12 cellular contexts compared by ENCODE assay signal in the genomic region with DNA sequence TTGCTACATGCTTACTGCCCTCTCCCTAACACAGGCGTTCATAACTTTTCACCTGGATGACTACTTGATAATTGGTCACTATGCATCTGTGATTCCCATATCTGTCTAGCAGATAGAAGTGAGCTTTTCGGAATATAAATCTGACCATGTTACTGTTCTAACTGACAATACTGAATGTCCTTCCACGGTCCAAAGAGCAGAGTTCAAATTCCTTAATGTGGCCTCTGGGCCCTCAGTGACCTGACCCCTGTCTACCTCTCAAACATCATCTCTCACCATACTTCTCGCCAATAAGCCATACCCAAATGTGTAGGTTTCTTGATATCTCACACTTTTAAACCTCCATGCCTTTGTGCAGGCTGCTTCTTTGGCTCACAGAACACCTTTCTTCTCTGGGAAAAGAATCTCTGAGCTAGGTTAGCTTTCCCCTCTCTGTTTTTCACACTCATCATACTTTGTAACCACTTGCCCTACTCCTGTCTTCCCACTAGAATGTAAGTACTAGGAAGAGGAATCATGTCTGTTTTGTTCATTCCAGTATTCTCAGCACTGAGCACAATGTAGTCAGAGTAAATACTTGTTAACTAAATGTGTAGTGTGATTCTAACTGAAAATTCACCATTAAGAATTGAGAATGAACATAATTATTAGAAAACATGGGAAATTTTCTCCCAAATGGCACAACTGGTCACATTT. TPM values are rescaled to one million over a fixed set of nuclear protein-coding genes. Genes with fewer than 3 reads are reported as not detected.
DNase-seq lines count a peak whose midpoint lies in the region; ATAC-seq and TF ChIP-seq lines count a peak whose summit lies in the region.
"Had no signal": no experiment of that assay in that cellular context is flagged by ENCODE, and none has a peak within 500 bp of the region (broad histone marks: within the 10 kb centered on the region; RNA-seq: fewer than 3 reads in every experiment).

No MANE protein-coding gene starts in this region.

- H4K20me1 ChIP-seq in Karpas-422 (ENCODE audit: insufficient read depth, low read depth, low read length) = no peaks in the 10 kb centered on the region

- peaks cover 8% of the 10 kb centered on the region for H3K27me3 Mint-ChIP-seq in T-helper 2 cell treated with Interferon-gamma antibody and Interleukin-4, amounts not matched to agents 5 μg/mL and 100 μg/mL, for 36 hours (ENCODE audit: low read depth)
- H3K27me3 Mint-ChIP-seq in osteocyte (ENCODE audit: unreplicated experiment) = no peaks in the 10 kb centered on the region
- H3K27me3 Mint-ChIP-seq: stimulated activated memory B cell treated with anti-CD40 and anti-IgM and Interleukin-4, amounts not matched to agents 10 μg/mL and 1 μg/mL and 100 μg/mL, for 72 hours had no signal

- H3K9ac ChIP-seq in Karpas-422 (ENCODE audit: low read length) = no peak overlapping the region

- no peaks in the 10 kb centered on the region for H3K9me3 ChIP-seq in Karpas-422 (ENCODE audit: low read length)

- ATAC-seq in HG02678 (IDR thresholded peaks at IDR 0.05; ENCODE audit: unreplicated experiment) = peak; percentile 23
- ATAC-seq: stimulated activated memory B cell treated with anti-CD40 and anti-IgM and Interleukin-4, amounts not matched to agents 10 μg/mL and 1 μg/mL and 100 μg/mL, for 72 hours had no signal

- H3K36me3 ChIP-seq in Karpas-422 (ENCODE audit: insufficient read depth, low read length) = no peaks in the 10 kb centered on the region

- no peak overlapping the region for H2AFZ ChIP-seq in Karpas-422 (ENCODE audit: low read length)

- H3K27ac Mint-ChIP-seq in T-helper 2 cell treated with Interferon-gamma antibody and Interleukin-4, amounts not matched to agents 5 μg/mL and 100 μg/mL, for 36 hours = peak overlapping the region; percentile 49
- peak overlapping the region; percentile 94 for H3K27ac Mint-ChIP-seq in osteocyte (ENCODE audit: unreplicated experiment)
- H3K27ac Mint-ChIP-seq: stimulated activated memory B cell treated with anti-CD40 and anti-IgM and Interleukin-4, amounts not matched to agents 10 μg/mL and 1 μg/mL and 100 μg/mL, for 72 hours had no signal

- no peak overlapping the region for H3K27ac ChIP-seq in Karpas-422 (ENCODE audit: low read length)
- H3K27ac ChIP-seq: 22Rv1 had no signal

- no peaks in the 10 kb centered on the region; the same call in 1 of the 2 replicates for H3K27me3 ChIP-seq in Karpas-422 (ENCODE audit: low read length)

- no peaks in the 10 kb centered on the region for H3K79me2 ChIP-seq in Karpas-422 (ENCODE audit: low read length)

- H3K4me1 ChIP-seq in Karpas-422 (ENCODE audit: low read length) = no peaks in the 10 kb centered on the region

- H3K4me3 Mint-ChIP-seq in T-helper 2 cell treated with Interferon-gamma antibody and Interleukin-4, amounts not matched to agents 5 μg/mL and 100 μg/mL, for 36 hours = peak overlapping the region; percentile 27
- H3K4me3 Mint-ChIP-seq in osteocyte (ENCODE audit: unreplicated experiment) = no peak overlapping the region
- H3K4me3 Mint-ChIP-seq: stimulated activated memory B cell treated with anti-CD40 and anti-IgM and Interleukin-4, amounts not matched to agents 10 μg/mL and 1 μg/mL and 100 μg/mL, for 72 hours had no signal

- peaks cover 25% of the 10 kb centered on the region for H3K4me1 Mint-ChIP-seq in T-helper 2 cell treated with Interferon-gamma antibody and Interleukin-4, amounts not matched to agents 5 μg/mL and 100 μg/mL, for 36 hours (ENCODE audit: low read depth)
- peaks cover 51% of the 10 kb centered on the region for H3K4me1 Mint-ChIP-seq in osteocyte (ENCODE audit: unreplicated experiment)
- H3K4me1 Mint-ChIP-seq: stimulated activated memory B cell treated with anti-CD40 and anti-IgM and Interleukin-4, amounts not matched to agents 10 μg/mL and 1 μg/mL and 100 μg/mL, for 72 hours had no signal

- no peak for TF ChIP-seq CTCF in osteocyte (IDR thresholded peaks at IDR 0.05)

- no peak overlapping the region for H3K4me3 ChIP-seq in Karpas-422 (ENCODE audit: low read length)
- H3K4me3 ChIP-seq: coronary artery had no signal

- no peaks in the 10 kb centered on the region for H3K36me3 Mint-ChIP-seq in T-helper 2 cell treated with Interferon-gamma antibody and Interleukin-4, amounts not matched to agents 5 μg/mL and 100 μg/mL, for 36 hours (ENCODE audit: low read depth)
- no peaks in the 10 kb centered on the region for H3K36me3 Mint-ChIP-seq in osteocyte (ENCODE audit: unreplicated experiment)

- no peak overlapping the region for H3K4me2 ChIP-seq in Karpas-422 (ENCODE audit: low read depth, low read length, poor library complexity, severe bottlenecking)

- no peaks in the 10 kb centered on the region for H3K9me2 ChIP-seq in Karpas-422 (replicated peaks; ENCODE audit: insufficient read depth, low read length)

- DNase-seq in T-helper 2 cell treated with Interferon-gamma antibody and Interleukin-4, amounts not matched to agents 5 μg/mL and 100 μg/mL, for 36 hours (ENCODE audit: low spot score) = no peak
- DNase-seq in T-helper 2 cell (no peak), Karpas-422 (peak; percentile 5), osteocyte (ENCODE audit: extremely low spot score, unreplicated experiment) (no peak)
- no peak for DNase-seq in activated CD4-positive, CD25-positive, alpha-beta regulatory T cell (lab: John Stamatoyannopoulos, UW)
- no peak for DNase-seq in stimulated activated CD4-positive, alpha-beta T cell treated with anti-CD3 and anti-CD28 coated beads, Interleukin-15, amount 100 ng/mL, for 24 hours
- no peak for DNase-seq in central memory CD4-positive, alpha-beta T cell
- DNase-seq: KBM-7 had no signal

- H3K9me3 Mint-ChIP-seq in T-helper 2 cell treated with Interferon-gamma antibody and Interleukin-4, amounts not matched to agents 5 μg/mL and 100 μg/mL, for 36 hours = no peaks in the 10 kb centered on the region
- no peaks in the 10 kb centered on the region for H3K9me3 Mint-ChIP-seq in osteocyte (ENCODE audit: unreplicated experiment)
- H3K9me3 Mint-ChIP-seq: stimulated activated memory B cell treated with anti-CD40 and anti-IgM and Interleukin-4, amounts not matched to agents 10 μg/mL and 1 μg/mL and 100 μg/mL, for 72 hours had no signal

RNA-seq across cellular contexts. Expression of gene LRRC17, which starts 39.2 kb away (rescaled TPM):
- not detected in 2 replicates for total RNA-seq in Karpas-422 (2014; rRNA removed; shearing (Covaris generic); ENCODE audit: low replicate concordance)
- total RNA-seq in osteocyte = 12.4 and 12.5 TPM in 2 replicates

Comparison
In these comparisons a context has a peak if more than half of its experiments do, and no peak if none do; other contexts are left out.
1. RNA of gene LRRC17, which starts 39.2 kb away (total RNA-seq): 12.4 to 12.5 TPM in osteocyte; not detected in Karpas-422; every median in the first group is over 10 times any median in the second.